In the genomic region with DNA sequence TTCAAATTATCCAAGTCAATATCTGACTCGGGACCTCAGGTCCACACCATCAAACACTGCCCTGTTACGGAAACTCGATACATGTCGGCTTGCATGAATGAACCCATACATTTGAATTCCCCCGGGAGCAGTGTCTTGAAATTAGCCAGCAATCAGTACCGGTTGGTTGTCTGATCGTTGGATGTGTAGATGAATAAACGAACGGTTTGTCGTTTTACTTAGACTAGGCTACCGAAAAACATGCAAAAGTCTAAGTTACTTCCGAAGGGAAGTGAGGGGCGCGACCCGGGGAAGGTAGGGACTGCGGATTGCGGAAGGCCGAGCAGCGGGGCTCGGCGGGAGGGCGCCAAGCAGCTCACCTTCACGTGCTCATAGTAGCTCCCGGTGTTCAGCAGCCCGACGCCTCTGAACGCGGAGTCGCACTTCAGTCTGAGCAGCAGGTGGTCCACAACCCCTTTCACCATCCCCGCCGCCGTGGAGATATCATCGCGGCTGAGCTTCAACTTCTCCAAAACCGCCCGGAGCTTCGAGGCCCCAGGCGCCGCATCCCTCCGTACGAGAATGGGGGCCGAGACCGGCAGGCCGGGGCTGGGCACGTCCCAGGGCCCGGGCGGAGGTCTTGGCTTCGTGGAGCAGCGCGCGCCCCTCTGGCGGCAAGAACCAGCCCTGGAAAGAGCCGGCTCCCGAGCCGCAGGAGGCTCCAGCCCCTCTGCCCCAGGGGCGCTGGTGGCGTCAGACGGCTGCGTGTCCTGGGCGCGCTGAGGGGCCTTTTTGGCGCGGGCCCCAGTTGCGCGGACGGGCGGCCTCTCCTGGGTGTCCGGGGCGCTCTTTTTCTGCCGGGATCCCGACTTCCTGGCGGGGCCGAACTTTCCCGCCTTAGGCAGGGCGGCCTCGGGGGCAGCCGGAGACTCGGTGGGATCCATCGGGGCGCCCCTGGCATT, we compare ENCODE assay signal across 1 cellular context.
TF ChIP-seq lines count a peak whose summit lies in the region.

No MANE protein-coding gene starts in this region.

TF ChIP-seq in WTC11, 78 proteins besides CTCF, POLR2A, EP300 and RAD21 (continued from another document and continues in another):
- TF ChIP-seq, protein P1, sequence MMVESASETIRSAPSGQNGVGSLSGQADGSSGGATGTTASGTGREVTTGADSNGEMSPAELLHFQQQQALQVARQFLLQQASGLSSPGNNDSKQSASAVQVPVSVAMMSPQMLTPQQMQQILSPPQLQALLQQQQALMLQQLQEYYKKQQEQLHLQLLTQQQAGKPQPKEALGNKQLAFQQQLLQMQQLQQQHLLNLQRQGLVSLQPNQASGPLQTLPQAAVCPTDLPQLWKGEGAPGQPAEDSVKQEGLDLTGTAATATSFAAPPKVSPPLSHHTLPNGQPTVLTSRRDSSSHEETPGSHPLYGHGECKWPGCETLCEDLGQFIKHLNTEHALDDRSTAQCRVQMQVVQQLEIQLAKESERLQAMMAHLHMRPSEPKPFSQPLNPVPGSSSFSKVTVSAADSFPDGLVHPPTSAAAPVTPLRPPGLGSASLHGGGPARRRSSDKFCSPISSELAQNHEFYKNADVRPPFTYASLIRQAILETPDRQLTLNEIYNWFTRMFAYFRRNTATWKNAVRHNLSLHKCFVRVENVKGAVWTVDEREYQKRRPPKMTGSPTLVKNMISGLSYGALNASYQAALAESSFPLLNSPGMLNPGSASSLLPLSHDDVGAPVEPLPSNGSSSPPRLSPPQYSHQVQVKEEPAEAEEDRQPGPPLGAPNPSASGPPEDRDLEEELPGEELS (CRISPR knock-in tag; IDR thresholded peaks at IDR 0.05) = peak; percentile 98
- TF ChIP-seq, protein P2, sequence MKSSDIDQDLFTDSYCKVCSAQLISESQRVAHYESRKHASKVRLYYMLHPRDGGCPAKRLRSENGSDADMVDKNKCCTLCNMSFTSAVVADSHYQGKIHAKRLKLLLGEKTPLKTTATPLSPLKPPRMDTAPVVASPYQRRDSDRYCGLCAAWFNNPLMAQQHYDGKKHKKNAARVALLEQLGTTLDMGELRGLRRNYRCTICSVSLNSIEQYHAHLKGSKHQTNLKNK (CRISPR knock-in tag; IDR thresholded peaks at IDR 0.05) = no peak
- TF ChIP-seq ZNF317 (CRISPR knock-in tag; IDR thresholded peaks at IDR 0.05; ENCODE audit: borderline replicate concordance, low read depth) = 0 out of 2 replicates have a peak, but pooled peaks have one; percentile 42
- TF ChIP-seq, protein P3, sequence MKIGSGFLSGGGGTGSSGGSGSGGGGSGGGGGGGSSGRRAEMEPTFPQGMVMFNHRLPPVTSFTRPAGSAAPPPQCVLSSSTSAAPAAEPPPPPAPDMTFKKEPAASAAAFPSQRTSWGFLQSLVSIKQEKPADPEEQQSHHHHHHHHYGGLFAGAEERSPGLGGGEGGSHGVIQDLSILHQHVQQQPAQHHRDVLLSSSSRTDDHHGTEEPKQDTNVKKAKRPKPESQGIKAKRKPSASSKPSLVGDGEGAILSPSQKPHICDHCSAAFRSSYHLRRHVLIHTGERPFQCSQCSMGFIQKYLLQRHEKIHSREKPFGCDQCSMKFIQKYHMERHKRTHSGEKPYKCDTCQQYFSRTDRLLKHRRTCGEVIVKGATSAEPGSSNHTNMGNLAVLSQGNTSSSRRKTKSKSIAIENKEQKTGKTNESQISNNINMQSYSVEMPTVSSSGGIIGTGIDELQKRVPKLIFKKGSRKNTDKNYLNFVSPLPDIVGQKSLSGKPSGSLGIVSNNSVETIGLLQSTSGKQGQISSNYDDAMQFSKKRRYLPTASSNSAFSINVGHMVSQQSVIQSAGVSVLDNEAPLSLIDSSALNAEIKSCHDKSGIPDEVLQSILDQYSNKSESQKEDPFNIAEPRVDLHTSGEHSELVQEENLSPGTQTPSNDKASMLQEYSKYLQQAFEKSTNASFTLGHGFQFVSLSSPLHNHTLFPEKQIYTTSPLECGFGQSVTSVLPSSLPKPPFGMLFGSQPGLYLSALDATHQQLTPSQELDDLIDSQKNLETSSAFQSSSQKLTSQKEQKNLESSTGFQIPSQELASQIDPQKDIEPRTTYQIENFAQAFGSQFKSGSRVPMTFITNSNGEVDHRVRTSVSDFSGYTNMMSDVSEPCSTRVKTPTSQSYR (CRISPR knock-in tag; IDR thresholded peaks at IDR 0.05) = peak; percentile 88; the same call in 1 of the 2 replicates
- peak; percentile 45; the same call in 1 of the 2 replicates for TF ChIP-seq ATF1 (CRISPR knock-in tag; IDR thresholded peaks at IDR 0.05)
- TF ChIP-seq, protein P4, sequence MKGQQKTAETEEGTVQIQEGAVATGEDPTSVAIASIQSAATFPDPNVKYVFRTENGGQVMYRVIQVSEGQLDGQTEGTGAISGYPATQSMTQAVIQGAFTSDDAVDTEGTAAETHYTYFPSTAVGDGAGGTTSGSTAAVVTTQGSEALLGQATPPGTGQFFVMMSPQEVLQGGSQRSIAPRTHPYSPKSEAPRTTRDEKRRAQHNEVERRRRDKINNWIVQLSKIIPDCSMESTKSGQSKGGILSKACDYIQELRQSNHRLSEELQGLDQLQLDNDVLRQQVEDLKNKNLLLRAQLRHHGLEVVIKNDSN (CRISPR knock-in tag; IDR thresholded peaks at IDR 0.05) = peak; percentile 76
- TF ChIP-seq, protein P5, sequence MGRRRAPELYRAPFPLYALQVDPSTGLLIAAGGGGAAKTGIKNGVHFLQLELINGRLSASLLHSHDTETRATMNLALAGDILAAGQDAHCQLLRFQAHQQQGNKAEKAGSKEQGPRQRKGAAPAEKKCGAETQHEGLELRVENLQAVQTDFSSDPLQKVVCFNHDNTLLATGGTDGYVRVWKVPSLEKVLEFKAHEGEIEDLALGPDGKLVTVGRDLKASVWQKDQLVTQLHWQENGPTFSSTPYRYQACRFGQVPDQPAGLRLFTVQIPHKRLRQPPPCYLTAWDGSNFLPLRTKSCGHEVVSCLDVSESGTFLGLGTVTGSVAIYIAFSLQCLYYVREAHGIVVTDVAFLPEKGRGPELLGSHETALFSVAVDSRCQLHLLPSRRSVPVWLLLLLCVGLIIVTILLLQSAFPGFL (CRISPR knock-in tag; IDR thresholded peaks at IDR 0.05; ENCODE audit: borderline replicate concordance) = no peak
- TF ChIP-seq, protein P6, sequence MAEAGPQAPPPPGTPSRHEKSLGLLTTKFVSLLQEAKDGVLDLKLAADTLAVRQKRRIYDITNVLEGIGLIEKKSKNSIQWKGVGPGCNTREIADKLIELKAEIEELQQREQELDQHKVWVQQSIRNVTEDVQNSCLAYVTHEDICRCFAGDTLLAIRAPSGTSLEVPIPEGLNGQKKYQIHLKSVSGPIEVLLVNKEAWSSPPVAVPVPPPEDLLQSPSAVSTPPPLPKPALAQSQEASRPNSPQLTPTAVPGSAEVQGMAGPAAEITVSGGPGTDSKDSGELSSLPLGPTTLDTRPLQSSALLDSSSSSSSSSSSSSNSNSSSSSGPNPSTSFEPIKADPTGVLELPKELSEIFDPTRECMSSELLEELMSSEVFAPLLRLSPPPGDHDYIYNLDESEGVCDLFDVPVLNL (CRISPR knock-in tag; IDR thresholded peaks at IDR 0.05; ENCODE audit: borderline replicate concordance, low read depth) = peak; percentile 46; the same call in 1 of the 2 replicates
- TF ChIP-seq, protein P7, sequence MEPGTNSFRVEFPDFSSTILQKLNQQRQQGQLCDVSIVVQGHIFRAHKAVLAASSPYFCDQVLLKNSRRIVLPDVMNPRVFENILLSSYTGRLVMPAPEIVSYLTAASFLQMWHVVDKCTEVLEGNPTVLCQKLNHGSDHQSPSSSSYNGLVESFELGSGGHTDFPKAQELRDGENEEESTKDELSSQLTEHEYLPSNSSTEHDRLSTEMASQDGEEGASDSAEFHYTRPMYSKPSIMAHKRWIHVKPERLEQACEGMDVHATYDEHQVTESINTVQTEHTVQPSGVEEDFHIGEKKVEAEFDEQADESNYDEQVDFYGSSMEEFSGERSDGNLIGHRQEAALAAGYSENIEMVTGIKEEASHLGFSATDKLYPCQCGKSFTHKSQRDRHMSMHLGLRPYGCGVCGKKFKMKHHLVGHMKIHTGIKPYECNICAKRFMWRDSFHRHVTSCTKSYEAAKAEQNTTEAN (CRISPR knock-in tag; IDR thresholded peaks at IDR 0.05) = peak; percentile 69; the same call in 1 of the 2 replicates
- peak; percentile 22; the same call in 1 of the 2 replicates for TF ChIP-seq ESRRA (CRISPR knock-in tag; IDR thresholded peaks at IDR 0.05; ENCODE audit: borderline replicate concordance)
- TF ChIP-seq, protein P8, sequence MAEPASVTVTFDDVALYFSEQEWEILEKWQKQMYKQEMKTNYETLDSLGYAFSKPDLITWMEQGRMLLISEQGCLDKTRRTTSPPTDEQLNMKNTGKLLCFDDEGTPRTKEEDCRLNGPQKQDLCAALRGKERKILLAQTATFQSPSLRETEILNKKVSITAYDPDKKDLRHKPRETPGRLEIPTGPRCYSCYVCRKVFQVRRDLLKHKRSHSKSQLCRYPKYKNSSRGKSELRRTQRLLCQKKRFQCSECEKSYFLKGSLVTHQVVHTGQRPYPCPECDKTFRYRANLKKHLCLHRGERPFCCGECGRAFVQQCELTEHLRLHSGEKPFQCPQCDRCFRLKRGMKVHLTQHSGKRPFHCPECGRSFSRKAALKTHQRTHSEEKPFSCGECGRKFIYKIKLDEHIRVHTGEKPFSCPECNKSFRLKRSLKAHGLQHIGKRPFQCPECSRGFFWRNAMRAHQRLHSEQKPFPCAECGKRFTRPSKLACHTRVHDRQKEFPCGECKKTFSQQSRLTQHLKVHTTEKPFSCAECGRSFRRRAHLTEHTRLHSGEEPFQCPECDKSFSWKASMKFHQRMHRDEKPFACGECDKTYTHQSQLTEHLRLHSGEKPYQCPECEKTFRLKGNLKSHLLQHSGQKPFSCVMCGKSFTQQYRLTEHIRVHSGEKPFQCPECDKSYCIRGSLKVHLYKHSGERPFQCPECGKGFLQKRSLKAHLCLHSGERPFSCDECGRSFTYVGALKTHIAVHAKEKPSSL (CRISPR knock-in tag; conservative IDR thresholded peaks at IDR 0.05) = no peak
- peak; percentile 96 for TF ChIP-seq TP53 (CRISPR knock-in tag; IDR thresholded peaks at IDR 0.05)
- 0 out of 2 replicates have a peak, but pooled peaks have one; percentile 26 for TF ChIP-seq NFATC4 (CRISPR knock-in tag; IDR thresholded peaks at IDR 0.05)
- no peak; the same call in 1 of the 2 replicates for TF ChIP-seq NFYB (CRISPR knock-in tag; conservative IDR thresholded peaks at IDR 0.05; ENCODE audit: low read depth)
- TF ChIP-seq NR3C1 (CRISPR knock-in tag; conservative IDR thresholded peaks at IDR 0.05; ENCODE audit: low read depth) = no peak
- TF ChIP-seq ZNF671 (CRISPR knock-in tag; IDR thresholded peaks at IDR 0.05) = no peak
- TF ChIP-seq SMAD3 (CRISPR knock-in tag; IDR thresholded peaks at IDR 0.05; ENCODE audit: borderline replicate concordance) = peak; percentile 90; the same call in 1 of the 2 replicates
- peak; percentile 82 for TF ChIP-seq ZBTB21 (CRISPR knock-in tag; IDR thresholded peaks at IDR 0.05; ENCODE audit: borderline replicate concordance)
- no peak for TF ChIP-seq GRHL2 (CRISPR knock-in tag; IDR thresholded peaks at IDR 0.05; ENCODE audit: insufficient replicate concordance, severe bottlenecking)
- TF ChIP-seq NR1H2 (CRISPR knock-in tag; IDR thresholded peaks at IDR 0.05) = 0 out of 2 replicates have a peak, but pooled peaks have one; percentile 62
- TF ChIP-seq ZNF423 (CRISPR knock-in tag; IDR thresholded peaks at IDR 0.05) = no peak
- TF ChIP-seq ZNF232 (CRISPR knock-in tag; IDR thresholded peaks at IDR 0.05) = peak; percentile 94; the same call in 1 of the 2 replicates
- TF ChIP-seq, protein P9, sequence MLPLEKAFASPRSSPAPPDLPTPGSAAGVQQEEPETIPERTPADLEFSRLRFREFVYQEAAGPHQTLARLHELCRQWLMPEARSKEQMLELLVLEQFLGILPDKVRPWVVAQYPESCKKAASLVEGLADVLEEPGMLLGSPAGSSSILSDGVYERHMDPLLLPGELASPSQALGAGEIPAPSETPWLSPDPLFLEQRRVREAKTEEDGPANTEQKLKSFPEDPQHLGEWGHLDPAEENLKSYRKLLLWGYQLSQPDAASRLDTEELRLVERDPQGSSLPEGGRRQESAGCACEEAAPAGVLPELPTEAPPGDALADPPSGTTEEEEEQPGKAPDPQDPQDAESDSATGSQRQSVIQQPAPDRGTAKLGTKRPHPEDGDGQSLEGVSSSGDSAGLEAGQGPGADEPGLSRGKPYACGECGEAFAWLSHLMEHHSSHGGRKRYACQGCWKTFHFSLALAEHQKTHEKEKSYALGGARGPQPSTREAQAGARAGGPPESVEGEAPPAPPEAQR (CRISPR knock-in tag; IDR thresholded peaks at IDR 0.05) = no peak
- no peak for TF ChIP-seq NR2C2 (CRISPR knock-in tag; IDR thresholded peaks at IDR 0.05)
- peak; percentile 69; the same call in 1 of the 2 replicates for TF ChIP-seq JUN (CRISPR knock-in tag; IDR thresholded peaks at IDR 0.05)
- TF ChIP-seq RORB (CRISPR knock-in tag; IDR thresholded peaks at IDR 0.05) = no peak
- TF ChIP-seq MYBL2 (CRISPR knock-in tag; IDR thresholded peaks at IDR 0.05) = peak; percentile 80
- TF ChIP-seq TCF7 (CRISPR knock-in tag; IDR thresholded peaks at IDR 0.05; ENCODE audit: low read depth) = no peak
- TF ChIP-seq, protein P10, sequence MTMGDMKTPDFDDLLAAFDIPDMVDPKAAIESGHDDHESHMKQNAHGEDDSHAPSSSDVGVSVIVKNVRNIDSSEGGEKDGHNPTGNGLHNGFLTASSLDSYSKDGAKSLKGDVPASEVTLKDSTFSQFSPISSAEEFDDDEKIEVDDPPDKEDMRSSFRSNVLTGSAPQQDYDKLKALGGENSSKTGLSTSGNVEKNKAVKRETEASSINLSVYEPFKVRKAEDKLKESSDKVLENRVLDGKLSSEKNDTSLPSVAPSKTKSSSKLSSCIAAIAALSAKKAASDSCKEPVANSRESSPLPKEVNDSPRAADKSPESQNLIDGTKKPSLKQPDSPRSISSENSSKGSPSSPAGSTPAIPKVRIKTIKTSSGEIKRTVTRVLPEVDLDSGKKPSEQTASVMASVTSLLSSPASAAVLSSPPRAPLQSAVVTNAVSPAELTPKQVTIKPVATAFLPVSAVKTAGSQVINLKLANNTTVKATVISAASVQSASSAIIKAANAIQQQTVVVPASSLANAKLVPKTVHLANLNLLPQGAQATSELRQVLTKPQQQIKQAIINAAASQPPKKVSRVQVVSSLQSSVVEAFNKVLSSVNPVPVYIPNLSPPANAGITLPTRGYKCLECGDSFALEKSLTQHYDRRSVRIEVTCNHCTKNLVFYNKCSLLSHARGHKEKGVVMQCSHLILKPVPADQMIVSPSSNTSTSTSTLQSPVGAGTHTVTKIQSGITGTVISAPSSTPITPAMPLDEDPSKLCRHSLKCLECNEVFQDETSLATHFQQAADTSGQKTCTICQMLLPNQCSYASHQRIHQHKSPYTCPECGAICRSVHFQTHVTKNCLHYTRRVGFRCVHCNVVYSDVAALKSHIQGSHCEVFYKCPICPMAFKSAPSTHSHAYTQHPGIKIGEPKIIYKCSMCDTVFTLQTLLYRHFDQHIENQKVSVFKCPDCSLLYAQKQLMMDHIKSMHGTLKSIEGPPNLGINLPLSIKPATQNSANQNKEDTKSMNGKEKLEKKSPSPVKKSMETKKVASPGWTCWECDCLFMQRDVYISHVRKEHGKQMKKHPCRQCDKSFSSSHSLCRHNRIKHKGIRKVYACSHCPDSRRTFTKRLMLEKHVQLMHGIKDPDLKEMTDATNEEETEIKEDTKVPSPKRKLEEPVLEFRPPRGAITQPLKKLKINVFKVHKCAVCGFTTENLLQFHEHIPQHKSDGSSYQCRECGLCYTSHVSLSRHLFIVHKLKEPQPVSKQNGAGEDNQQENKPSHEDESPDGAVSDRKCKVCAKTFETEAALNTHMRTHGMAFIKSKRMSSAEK (CRISPR knock-in tag; IDR thresholded peaks at IDR 0.05; ENCODE audit: borderline replicate concordance) = no peak
- peak; percentile 63; the same call in 1 of the 2 replicates for TF ChIP-seq ZNF263 (CRISPR knock-in tag; IDR thresholded peaks at IDR 0.05; ENCODE audit: low read depth)
